In genomic region chr1:45442272-45442671, GRCh38 we compare ENCODE assay signal across 17 cellular contexts. TPM values are rescaled to one million over a fixed set of nuclear protein-coding genes. Genes with fewer than 3 reads are reported as not detected.
DNase-seq lines count a peak whose midpoint lies in the region; ATAC-seq and TF ChIP-seq lines count a peak whose summit lies in the region.
"Had no signal": no experiment of that assay in that cellular context is flagged by ENCODE, and none has a peak within 500 bp of the region (broad histone marks: within the 10 kb centered on the region; RNA-seq: fewer than 3 reads in every experiment).

No MANE protein-coding gene starts in this region.

- H3K4me2 ChIP-seq in GM23248 (ENCODE audit: unreplicated experiment) = no peak overlapping the region

- DNase-seq in GM23248 (peak; percentile 60), adipocyte (ENCODE audit: low read depth) (peak; percentile 51), fibroblast of the aortic adventitia (ENCODE audit: low read depth) (peak; percentile 68), stromal cell of bone marrow (ENCODE audit: low read depth) (peak; percentile 28), 8988T (no peak), NCI-H2171 (lab: John Stamatoyannopoulos, UW) (no peak)
- DNase-seq in stimulated activated naive CD4-positive, alpha-beta T cell treated with Interleukin-2 at 50 U/mL for 16 hours (lab: John Stamatoyannopoulos, UW) = no peak
- no peak for DNase-seq in activated CD4-positive, alpha-beta T cell treated with anti-CD3 and anti-CD28 coated beads for 36 hours
- DNase-seq: activated CD4-positive, alpha-beta T cell treated with anti-CD3 and anti-CD28 coated beads, Interleukin-2, amount 10 ng/mL, durations not matched to agents 7 days and 5 days; activated T-cell treated with anti-CD3 and anti-CD28 coated beads, Interleukin-2, amount 50 U/mL, for 72 hours; aorta; effector CD4-positive, alpha-beta T cell; KBM-7; left ventricle myocardium inferior; NCI-H1694; NCI-H774 had no signal

- 69 to 73% methylated on average over 3 of the region's 3 CpGs for WGBS in GM23248 (ENCODE audit: low coverage in 1 of 2, low lambda C conversion rate in 2 of 2, missing lambda C conversion rate in 2 of 2), 2 experiments

- H3K27ac ChIP-seq in GM23248 = no peak overlapping the region
- H3K27ac ChIP-seq: left ventricle myocardium inferior, skin epidermis had no signal

- in situ Hi-C loops in GM23248 (cut with MboI) = no loop called here

- H3K4me3 ChIP-seq in GM23248 = no peak overlapping the region
- H3K4me3 ChIP-seq in adipocyte (ENCODE audit: low read length) = no peak overlapping the region
- H3K4me3 ChIP-seq in fibroblast of the aortic adventitia (ENCODE audit: low read depth, low read length) = no peak overlapping the region
- H3K4me3 ChIP-seq: left ventricle myocardium inferior, skin epidermis had no signal

- H3K4me1 Mint-ChIP-seq in activated CD4-positive, alpha-beta T cell treated with anti-CD3 and anti-CD28 coated beads for 36 hours = peaks cover 4% of the 10 kb centered on the region
- H3K4me1 Mint-ChIP-seq: activated CD4-positive, alpha-beta T cell treated with anti-CD3 and anti-CD28 coated beads, Interleukin-2, amount 10 ng/mL, durations not matched to agents 7 days and 5 days had no signal

- no peaks in the 10 kb centered on the region for H3K27me3 Mint-ChIP-seq in activated CD4-positive, alpha-beta T cell treated with anti-CD3 and anti-CD28 coated beads for 36 hours
- H3K27me3 Mint-ChIP-seq: activated CD4-positive, alpha-beta T cell treated with anti-CD3 and anti-CD28 coated beads, Interleukin-2, amount 10 ng/mL, durations not matched to agents 7 days and 5 days had no signal

- no peaks in the 10 kb centered on the region for H3K36me3 Mint-ChIP-seq in activated CD4-positive, alpha-beta T cell treated with anti-CD3 and anti-CD28 coated beads for 36 hours (ENCODE audit: low read depth)

- H3K4me1 ChIP-seq in GM23248 (ENCODE audit: insufficient read depth) (no peaks in the 10 kb centered on the region), adipocyte (ENCODE audit: control insufficient read depth, insufficient read depth, low read length) (no peaks in the 10 kb centered on the region)
- H3K4me1 ChIP-seq: left ventricle myocardium inferior had no signal

- no peaks in the 10 kb centered on the region for H3F3A ChIP-seq in GM23248 (ENCODE audit: insufficient read depth)

- TF ChIP-seq CTCF in fibroblast of the aortic adventitia (IDR thresholded peaks at IDR 0.05; ENCODE audit: insufficient read depth, low read length) = no peak

- H2AFZ ChIP-seq in GM23248 = no peak overlapping the region

- H3K4me3 Mint-ChIP-seq in activated CD4-positive, alpha-beta T cell treated with anti-CD3 and anti-CD28 coated beads for 36 hours = no peak overlapping the region
- H3K4me3 Mint-ChIP-seq: activated CD4-positive, alpha-beta T cell treated with anti-CD3 and anti-CD28 coated beads, Interleukin-2, amount 10 ng/mL, durations not matched to agents 7 days and 5 days; activated T-cell treated with anti-CD3 and anti-CD28 coated beads, Interleukin-2, amount 50 U/mL, for 72 hours had no signal

- H3K9me3 ChIP-seq in GM23248 (ENCODE audit: low read depth) (no peaks in the 10 kb centered on the region), adipocyte (ENCODE audit: control insufficient read depth, low read length) (no peaks in the 10 kb centered on the region)
- H3K9me3 ChIP-seq: left ventricle myocardium inferior had no signal

- ATAC-seq in activated CD4-positive, alpha-beta T cell treated with anti-CD3 and anti-CD28 coated beads for 36 hours = no peak
- ATAC-seq: activated T-cell treated with anti-CD3 and anti-CD28 coated beads, Interleukin-2, amount 50 U/mL, for 72 hours had no signal

- intact Hi-C loops in activated CD4-positive, alpha-beta T cell treated with anti-CD3 and anti-CD28 coated beads for 36 hours (cut with DNase I, micrococcal nuclease) = no loop called here

- no peaks in the 10 kb centered on the region for H3K9me3 Mint-ChIP-seq in activated CD4-positive, alpha-beta T cell treated with anti-CD3 and anti-CD28 coated beads for 36 hours (ENCODE audit: low read depth)
- H3K9me3 Mint-ChIP-seq: activated CD4-positive, alpha-beta T cell treated with anti-CD3 and anti-CD28 coated beads, Interleukin-2, amount 10 ng/mL, durations not matched to agents 7 days and 5 days; activated T-cell treated with anti-CD3 and anti-CD28 coated beads, Interleukin-2, amount 50 U/mL, for 72 hours had no signal

- H4K20me1 ChIP-seq in GM23248 (ENCODE audit: insufficient read depth) = no peaks in the 10 kb centered on the region

- H3K36me3 ChIP-seq in GM23248 (ENCODE audit: low read depth) = no peaks in the 10 kb centered on the region
- no peaks in the 10 kb centered on the region for H3K36me3 ChIP-seq in adipocyte (ENCODE audit: control insufficient read depth, insufficient read depth, low read length, severe bottlenecking)
- H3K36me3 ChIP-seq: left ventricle myocardium inferior had no signal

- no peaks in the 10 kb centered on the region for H3K27me3 ChIP-seq in GM23248 (replicated peaks; ENCODE audit: insufficient read depth)
- no peaks in the 10 kb centered on the region for H3K27me3 ChIP-seq in adipocyte (replicated peaks; ENCODE audit: control insufficient read depth, insufficient read depth, low read length)

- POLR2A ChIA-PET in activated CD4-positive, alpha-beta T cell treated with anti-CD3 and anti-CD28 coated beads for 36 hours (lab: Charles Lee) = interaction anchor here (0.6 kb wide), 1 partner anchor 147 kb away, joined by 3 read pairs; no protein-coding TSS in a partner anchor

- no peak overlapping the region for H3K27ac Mint-ChIP-seq in activated CD4-positive, alpha-beta T cell treated with anti-CD3 and anti-CD28 coated beads for 36 hours
- H3K27ac Mint-ChIP-seq: activated CD4-positive, alpha-beta T cell treated with anti-CD3 and anti-CD28 coated beads, Interleukin-2, amount 10 ng/mL, durations not matched to agents 7 days and 5 days; activated T-cell treated with anti-CD3 and anti-CD28 coated beads, Interleukin-2, amount 50 U/mL, for 72 hours had no signal

- CTCF ChIA-PET in activated CD4-positive, alpha-beta T cell treated with anti-CD3 and anti-CD28 coated beads for 36 hours (lab: Charles Lee) = no interaction called here

- H3K9me2 ChIP-seq in GM23248 (ENCODE audit: insufficient read depth) = no peaks in the 10 kb centered on the region

- no peaks in the 10 kb centered on the region for H3K79me2 ChIP-seq in GM23248 (ENCODE audit: insufficient read depth)

- H3K9ac ChIP-seq in GM23248 (no peak overlapping the region), adipocyte (ENCODE audit: low read length) (no peak overlapping the region)

RNA-seq across cellular contexts. Expression of gene TESK2, which starts 48.7 kb away (rescaled TPM):
- total RNA-seq in GM23248 (2014; rRNA removed; shearing (Covaris generic)) = 1.1 and 1.3 TPM in 2 replicates
- polyA plus RNA-seq in GM23248 (2016; fragmentation: Nextera tagmentation; extraction: Ambion mirVana) = 1.5 and 1.8 TPM in 2 replicates
- 2.0 and 5.7 TPM in 2 replicates for total RNA-seq in fibroblast of the aortic adventitia (ENCODE audit: low replicate concordance)
- 1 to 10 TPM; 3.1 to 3.3 TPM for total RNA-seq in activated CD4-positive, alpha-beta T cell treated with anti-CD3 and anti-CD28 coated beads for 36 hours

RNA-seq across cellular contexts. Expression of gene CCDC163, which starts 57.6 kb away (rescaled TPM):
- total RNA-seq in GM23248 (2014; rRNA removed; shearing (Covaris generic)) = 0.76 and 1.4 TPM in 2 replicates
- 1.8 TPM in 2 replicates for polyA plus RNA-seq in GM23248 (2016; fragmentation: Nextera tagmentation; extraction: Ambion mirVana)
- total RNA-seq in fibroblast of the aortic adventitia (ENCODE audit: low replicate concordance) = 0.57 and 1.5 TPM in 2 replicates
- 1 to 10 TPM; 3.5 to 4.4 TPM for total RNA-seq in activated CD4-positive, alpha-beta T cell treated with anti-CD3 and anti-CD28 coated beads for 36 hours

RNA-seq across cellular contexts. Expression of gene MMACHC, which starts 57.8 kb away (rescaled TPM):
- total RNA-seq in GM23248 (2014; rRNA removed; shearing (Covaris generic)) = 2.8 and 12.9 TPM in 2 replicates
- polyA plus RNA-seq in GM23248 (2016; fragmentation: Nextera tagmentation; extraction: Ambion mirVana) = 4.4 and 4.5 TPM in 2 replicates
- 2.2 and 5.2 TPM in 2 replicates for total RNA-seq in fibroblast of the aortic adventitia (ENCODE audit: low replicate concordance)
- total RNA-seq in activated CD4-positive, alpha-beta T cell treated with anti-CD3 and anti-CD28 coated beads for 36 hours = 1 to 10 TPM; 8.1 to 9.6 TPM

Comparison
In these comparisons a context has a peak if more than half of its experiments do, and no peak if none do; other contexts are left out.
1. DNase-seq: peak in GM23248 (single experiment), adipocyte (single experiment), fibroblast of the aortic adventitia (single experiment) and stromal cell of bone marrow (single experiment); none in 8988T (single experiment), stimulated activated naive CD4-positive, alpha-beta T cell treated with Interleukin-2 at 50 U/mL for 16 hours (single experiment), NCI-H2171 (single experiment) and activated CD4-positive, alpha-beta T cell treated with anti-CD3 and anti-CD28 coated beads for 36 hours (single experiment).